In genomic region chr7:116218747-116219146, GRCh38 we compare ENCODE assay signal across 19 cellular contexts. TPM values are rescaled to one million over a fixed set of nuclear protein-coding genes. Genes with fewer than 3 reads are reported as not detected.
DNase-seq lines count a peak whose midpoint lies in the region; ATAC-seq and TF ChIP-seq lines count a peak whose summit lies in the region.
"Had no signal": no experiment of that assay in that cellular context is flagged by ENCODE, and none has a peak within 500 bp of the region (broad histone marks: within the 10 kb centered on the region; RNA-seq: fewer than 3 reads in every experiment).

No MANE protein-coding gene starts in this region.

- H3K27me3 Mint-ChIP-seq in MCF 10A (ENCODE audit: insufficient read depth, unreplicated experiment) (no peaks in the 10 kb centered on the region), mesothelial cell of epicardium (ENCODE audit: low read depth) (no peaks in the 10 kb centered on the region)
- H3K27me3 Mint-ChIP-seq in activated naive CD8-positive, alpha-beta T cell treated with anti-CD3 and anti-CD28 coated beads for 36 hours: no peaks in the 10 kb centered on the region
- H3K27me3 Mint-ChIP-seq: stimulated activated naive CD8-positive, alpha-beta T cell treated with anti-CD3 and anti-CD28 coated beads, Interleukin-15, Interleukin-2, amounts not matched to agents 100 ng/mL and 50 ng/mL, for 24 hours had no signal

- POLR2A ChIA-PET in MCF 10A (lab: Yijun Ruan, JAX): interaction anchor here (0.9 to 4.9 kb wide), 3 partner anchors 8 to 17 kb away, joined by 5 to 63 read pairs (median 34); partner anchors contain the start of gene TES

- H3K9me3 Mint-ChIP-seq in MCF 10A (ENCODE audit: unreplicated experiment) (no peaks in the 10 kb centered on the region), mesothelial cell of epicardium (no peaks in the 10 kb centered on the region)
- H3K9me3 Mint-ChIP-seq in activated naive CD8-positive, alpha-beta T cell treated with anti-CD3 and anti-CD28 coated beads for 36 hours: peaks cover 3% of the 10 kb centered on the region
- H3K9me3 Mint-ChIP-seq: stimulated activated naive CD8-positive, alpha-beta T cell treated with anti-CD3 and anti-CD28 coated beads, Interleukin-15, Interleukin-2, amounts not matched to agents 100 ng/mL and 50 ng/mL, for 24 hours had no signal

- H3K27ac Mint-ChIP-seq in MCF 10A (ENCODE audit: low read depth, unreplicated experiment) (peak overlapping the region; percentile 81), mesothelial cell of epicardium (peak overlapping the region; percentile 74)
- peak overlapping the region; percentile 14 for H3K27ac Mint-ChIP-seq in activated naive CD8-positive, alpha-beta T cell treated with anti-CD3 and anti-CD28 coated beads for 36 hours
- H3K27ac Mint-ChIP-seq: stimulated activated naive CD8-positive, alpha-beta T cell treated with anti-CD3 and anti-CD28 coated beads, Interleukin-15, Interleukin-2, amounts not matched to agents 100 ng/mL and 50 ng/mL, for 24 hours had no signal

- in situ Hi-C loops in transverse colon (cut with MboI; ENCODE audit: low pct_ligation_motif_present in 1 of 4, low pct_unique_long_range_greater_than_20kb in 1 of 4, low sequenced_read_pairs in 3 of 4): no loop called here

- 0 to 75% methylated on average over 1 of the region's 1 CpG for WGBS in transverse colon (ENCODE audit: low coverage in 1 of 2), 2 donors

- BruUV-seq in MCF 10A (replicated peaks; lab: Mats Ljungman, UMichigan): no TSS peak

- H3K27ac ChIP-seq in breast epithelium (no peak overlapping the region), transverse colon (peak overlapping the region; percentile 22 to 98 (median 76))
- H3K27ac ChIP-seq: psoas muscle had no signal

- H3K4me1 Mint-ChIP-seq in MCF 10A (ENCODE audit: insufficient read depth, unreplicated experiment) (peaks cover 40% of the 10 kb centered on the region), mesothelial cell of epicardium (peaks cover 66% of the 10 kb centered on the region)
- peaks cover 78% of the 10 kb centered on the region for H3K4me1 Mint-ChIP-seq in activated naive CD8-positive, alpha-beta T cell treated with anti-CD3 and anti-CD28 coated beads for 36 hours

- TF ChIP-seq EP300 in transverse colon (IDR thresholded peaks at IDR 0.05; ENCODE audit: low read depth): no peak

- intact Hi-C loops in MCF 10A (cut with micrococcal nuclease): no loop called here
- intact Hi-C loops in breast epithelium (cut with DNase I; ENCODE audit: low total_unique reads): no loop called here
- intact Hi-C loops in transverse colon (cut with DNase I; ENCODE audit: low total_unique reads): no loop called here

- TF ChIP-seq CTCF in MCF 10A (IDR thresholded peaks at IDR 0.05; ENCODE audit: unreplicated experiment) (no peak), breast epithelium (IDR thresholded peaks at IDR 0.05) (no peak), mesothelial cell of epicardium (IDR thresholded peaks at IDR 0.05; ENCODE audit: unreplicated experiment) (no peak), transverse colon (IDR thresholded peaks at IDR 0.05) (no peak)

- H3K36me3 Mint-ChIP-seq in MCF 10A (ENCODE audit: insufficient read depth, unreplicated experiment): peaks cover 6% of the 10 kb centered on the region
- peaks cover 18% of the 10 kb centered on the region for H3K36me3 Mint-ChIP-seq in activated naive CD8-positive, alpha-beta T cell treated with anti-CD3 and anti-CD28 coated beads for 36 hours
- no peaks in the 10 kb centered on the region for H3K36me3 Mint-ChIP-seq in mesothelial cell of epicardium

- no peak for ATAC-seq in GM19324 (IDR thresholded peaks at IDR 0.05; ENCODE audit: low FRiP score, unreplicated experiment)
- ATAC-seq: psoas muscle had no signal

- CTCF ChIA-PET in MCF 10A (lab: Yijun Ruan, JAX): interaction anchor here (0.6 to 1.2 kb wide), 3 partner anchors 38 to 569 kb away, joined by 3 to 4 read pairs (median 4); no protein-coding TSS in a partner anchor

- TF ChIP-seq POLR2A in breast epithelium (IDR thresholded peaks at IDR 0.05) (no peak), transverse colon (IDR thresholded peaks at IDR 0.05) (no peak)

- no peaks in the 10 kb centered on the region for H3K27me3 ChIP-seq in breast epithelium
- no peaks in the 10 kb centered on the region for H3K27me3 ChIP-seq in transverse colon
- H3K27me3 ChIP-seq: gastrocnemius medialis had no signal

- H3K36me3 ChIP-seq in breast epithelium (no peaks in the 10 kb centered on the region), transverse colon (no peaks in the 10 kb centered on the region)
- H3K36me3 ChIP-seq: gastrocnemius medialis, left ventricle myocardium inferior had no signal

- H3K4me1 ChIP-seq in breast epithelium (peaks cover under 1 to 14% of the 10 kb centered on the region in 2 donors), transverse colon (peaks cover 16 to 66% (median 38%) of the 10 kb centered on the region in 4 donors)
- H3K4me1 ChIP-seq: psoas muscle had no signal

- H3K4me3 ChIP-seq in breast epithelium: no peak overlapping the region
- H3K4me3 ChIP-seq in transverse colon: no peak overlapping the region
- H3K4me3 ChIP-seq: gastrocnemius medialis, left ventricle myocardium inferior, psoas muscle had no signal

- no peaks in the 10 kb centered on the region for H3K9me3 ChIP-seq in breast epithelium
- no peaks in the 10 kb centered on the region for H3K9me3 ChIP-seq in transverse colon
- H3K9me3 ChIP-seq: Caco-2, gastrocnemius medialis, left ventricle myocardium inferior, psoas muscle had no signal

- H3K4me3 Mint-ChIP-seq in MCF 10A (ENCODE audit: unreplicated experiment): no peak overlapping the region
- no peak overlapping the region for H3K4me3 Mint-ChIP-seq in activated naive CD8-positive, alpha-beta T cell treated with anti-CD3 and anti-CD28 coated beads for 36 hours
- H3K4me3 Mint-ChIP-seq in mesothelial cell of epicardium: no peak overlapping the region

- no peak for DNase-seq in MCF 10A (ENCODE audit: unreplicated experiment)
- no peak for DNase-seq in breast epithelium (ENCODE audit: low spot score in 2 of 2)
- no peak for DNase-seq in activated naive CD8-positive, alpha-beta T cell treated with anti-CD3 and anti-CD28 coated beads for 36 hours
- no peak for DNase-seq in mesothelial cell of epicardium (ENCODE audit: low spot score in 2 of 2, unreplicated experiment in 2 of 2)
- no peak for DNase-seq in transverse colon
- no peak for DNase-seq in activated CD8-positive, alpha-beta memory T cell treated with anti-CD3 and anti-CD28 coated beads for 24 hours
- no peak for DNase-seq in NCI-H2029 treated with DMSO at 0.1 percent for 48 hours (lab: John Stamatoyannopoulos, UW)
- DNase-seq: Caco-2; central memory CD4-positive, alpha-beta T cell; gastrocnemius medialis; Kasumi-1; left ventricle myocardium inferior; NCI-H2171; NCI-H748 treated with DMSO at 0.1 percent for 48 hours; psoas muscle; RPMI8226; T-helper 1 cell had no signal

RNA-seq across cellular contexts. Expression of gene TES, which starts 8.4 kb away (rescaled TPM):
- total RNA-seq in MCF 10A (2022) (150 and 162 TPM in 2 replicates), breast epithelium (100 to 1,000 TPM in 1 of 3 donors, 10 to 100 TPM in 2; 29.0 to 146 (median 88.5) TPM), mesothelial cell of epicardium (131 to 146 TPM (median 137 TPM) in 3 replicates), transverse colon (100 to 1,000 TPM in 3 of 4 donors, 10 to 100 TPM in 1; 77.4 to 119 (median 115) TPM)
- total RNA-seq in activated naive CD8-positive, alpha-beta T cell treated with anti-CD3 and anti-CD28 coated beads for 36 hours: 10 to 100 TPM; 75.0 to 78.4 TPM

Comparison
In these comparisons a context has a peak if more than half of its experiments do, and no peak if none do; other contexts are left out.
1. H3K27ac Mint-ChIP-seq: peak in every context shown above with its lines; median percentile 81 in MCF 10A; 74 in mesothelial cell of epicardium; 14 in activated naive CD8-positive, alpha-beta T cell treated with anti-CD3 and anti-CD28 coated beads for 36 hours.
2. H3K27ac ChIP-seq: peak in transverse colon (4 of 4); none in breast epithelium (0 of 2).